In genomic region chr19:12956446-12957388, GRCh38 we compare ENCODE assay signal across 8 cellular contexts. TPM values are rescaled to one million over a fixed set of nuclear protein-coding genes. Genes with fewer than 3 reads are reported as not detected.
DNase-seq lines count a peak whose midpoint lies in the region; ATAC-seq and TF ChIP-seq lines count a peak whose summit lies in the region.

Gene GADD45GIP1, minus strand, starts transcription at chr19:12957223. Its CDS starts 11 bp downstream, at chr19:12957212.

- no peaks in the 10 kb centered on the region for H3K9me3 Mint-ChIP-seq in activated CD4-positive, alpha-beta T cell treated with anti-CD3 and anti-CD28 coated beads, Interleukin-2, amount 10 ng/mL, durations not matched to agents 24 days and 14 days

- peak; percentile 87 for DNase-seq in GM10266 (ENCODE audit: extremely low spot score)
- DNase-seq in NCI-H510A treated with DMSO at 0.1 percent for 48 hours (lab: John Stamatoyannopoulos, UW): peak; percentile 53
- DNase-seq in activated CD4-positive, alpha-beta T cell treated with anti-CD3 and anti-CD28 coated beads, Interleukin-2, amount 10 ng/mL, durations not matched to agents 24 days and 14 days: peak; percentile 96
- DNase-seq in dedifferentiated amniotic fluid mesenchymal stem cell (ENCODE audit: extremely low spot score): peak; percentile 50
- peak; percentile 81 for DNase-seq in left lobe of liver (ENCODE audit: low spot score)
- peak; percentile 86 to 90 for DNase-seq in stimulated activated CD4-positive, alpha-beta T cell treated with anti-CD3 and anti-CD28 coated beads, Interleukin-2, amount 100 ng/mL, for 24 hours
- DNase-seq in NCI-H128 (lab: John Stamatoyannopoulos, UW; ENCODE audit: unreplicated experiment): no peak

- no peak for TF ChIP-seq CTCF in GM10266 (IDR thresholded peaks at IDR 0.05; ENCODE audit: control insufficient read depth, insufficient read depth, low read depth, missing control alignments)

- H3K4me3 Mint-ChIP-seq in activated CD4-positive, alpha-beta T cell treated with anti-CD3 and anti-CD28 coated beads, Interleukin-2, amount 10 ng/mL, durations not matched to agents 24 days and 14 days: peak within 1 kb of the TSS; percentile 75

- peaks cover 31% of the 10 kb centered on the region for H3K36me3 Mint-ChIP-seq in activated CD4-positive, alpha-beta T cell treated with anti-CD3 and anti-CD28 coated beads, Interleukin-2, amount 10 ng/mL, durations not matched to agents 24 days and 14 days (ENCODE audit: low read depth)

- H3K27me3 Mint-ChIP-seq in activated CD4-positive, alpha-beta T cell treated with anti-CD3 and anti-CD28 coated beads, Interleukin-2, amount 10 ng/mL, durations not matched to agents 24 days and 14 days: peaks cover 1% of the 10 kb centered on the region

- peaks cover 25% of the 10 kb centered on the region for H3K4me1 Mint-ChIP-seq in activated CD4-positive, alpha-beta T cell treated with anti-CD3 and anti-CD28 coated beads, Interleukin-2, amount 10 ng/mL, durations not matched to agents 24 days and 14 days

- peak within 1 kb of the TSS; percentile 95 for H3K27ac Mint-ChIP-seq in activated CD4-positive, alpha-beta T cell treated with anti-CD3 and anti-CD28 coated beads, Interleukin-2, amount 10 ng/mL, durations not matched to agents 24 days and 14 days

- peak; percentile 68 for ATAC-seq in HG02970 (IDR thresholded peaks at IDR 0.05; ENCODE audit: low FRiP score, unreplicated experiment)
- peak; percentile 94 for ATAC-seq in left lobe of liver

- intact Hi-C loops in activated CD4-positive, alpha-beta T cell treated with anti-CD3 and anti-CD28 coated beads, Interleukin-2, amount 10 ng/mL, durations not matched to agents 24 days and 14 days (cut with micrococcal nuclease): loop anchor here (2.0 kb wide), 1 partner anchor 66 kb away; the partner anchor contains the start of gene GCDH

RNA-seq across cellular contexts. Expression of gene GADD45GIP1, which starts in this region (rescaled TPM):
- total RNA-seq in activated CD4-positive, alpha-beta T cell treated with anti-CD3 and anti-CD28 coated beads, Interleukin-2, amount 10 ng/mL, durations not matched to agents 24 days and 14 days: 32.4 and 34.4 TPM in 2 replicates
- 12.0 TPM for total RNA-seq in left lobe of liver
